14 cellular contexts compared by ENCODE assay signal in genomic region chr19:33724021-33724722, GRCh38.
DNase-seq lines count a peak whose midpoint lies in the region; TF ChIP-seq lines count a peak whose summit lies in the region.
"Had no signal": no experiment of that assay in that cellular context is flagged by ENCODE, and none has a peak within 500 bp of the region (broad histone marks: within the 10 kb centered on the region; RNA-seq: fewer than 3 reads in every experiment).

No MANE protein-coding gene starts in this region.

- H3K27ac Mint-ChIP-seq in glutamatergic neuron (ENCODE audit: unreplicated experiment) = peak overlapping the region; percentile 99
- H3K27ac Mint-ChIP-seq: CD14-positive monocyte, T-helper 17 cell had no signal

- peaks cover 23% of the 10 kb centered on the region for H3K36me3 Mint-ChIP-seq in glutamatergic neuron (ENCODE audit: unreplicated experiment)
- H3K36me3 Mint-ChIP-seq: CD14-positive monocyte had no signal

- H3K4me3 ChIP-seq in BE2C (ENCODE audit: low read depth, low read length) (peak overlapping the region; percentile 19), BLaER1 (no peak overlapping the region), dorsolateral prefrontal cortex (no peak overlapping the region)

- H3K36me3 ChIP-seq in BE2C (no peaks in the 10 kb centered on the region), BLaER1 (no peaks in the 10 kb centered on the region)

- H3K4me1 Mint-ChIP-seq in glutamatergic neuron (ENCODE audit: low read depth, unreplicated experiment) = peaks cover 73% of the 10 kb centered on the region
- H3K4me1 Mint-ChIP-seq: CD14-positive monocyte, T-helper 17 cell had no signal

- H3K27me3 Mint-ChIP-seq in glutamatergic neuron (ENCODE audit: unreplicated experiment) = peaks cover 55% of the 10 kb centered on the region

- H3K9ac ChIP-seq in BLaER1 = no peak overlapping the region

- H3K27me3 ChIP-seq in BE2C = no peaks in the 10 kb centered on the region
- H3K27me3 ChIP-seq in BLaER1 = no peaks in the 10 kb centered on the region
- peaks cover 0 to 14% (median 0%) of the 10 kb centered on the region in 45 donors for H3K27me3 ChIP-seq in dorsolateral prefrontal cortex

- H4K20me1 ChIP-seq in BLaER1 = no peaks in the 10 kb centered on the region

- H3K27ac ChIP-seq in BLaER1 = no peak overlapping the region
- H3K27ac ChIP-seq in dorsolateral prefrontal cortex = no peak overlapping the region

- no peak for TF ChIP-seq CTCF in BE2C (IDR thresholded peaks at IDR 0.05; ENCODE audit: low read depth, low read length)
- no peak for TF ChIP-seq CTCF in glutamatergic neuron (IDR thresholded peaks at IDR 0.05; ENCODE audit: partially characterized antibody, unreplicated experiment)
- TF ChIP-seq CTCF in dorsolateral prefrontal cortex (IDR thresholded peaks at IDR 0.05 in 54 of 56, conservative IDR thresholded peaks at IDR 0.05 in 2 of 56; ENCODE audit: low read depth in 1 of 56, partially characterized antibody in 56 of 56) = no peak

- DNase-seq in BE2C = peak; percentile 85
- DNase-seq in NCI-H2227 (lab: John Stamatoyannopoulos, UW; ENCODE audit: unreplicated experiment) = peak; percentile 92
- peak; percentile 84 for DNase-seq in glutamatergic neuron
- DNase-seq in dorsolateral prefrontal cortex = no peak
- DNase-seq in OCI-M2 (lab: John Stamatoyannopoulos, UW; ENCODE audit: unreplicated experiment) = no peak
- DNase-seq in ecto neural progenitor cell (ENCODE audit: low spot score) = no peak
- DNase-seq: ACHN, GF-D8, NCI-H1105 treated with DMSO at 0.1 percent for 48 hours, NCI-H2029, NCI-H446, T-helper 17 cell had no signal

- peaks cover 59% of the 10 kb centered on the region for H3K9me3 Mint-ChIP-seq in glutamatergic neuron (ENCODE audit: unreplicated experiment)

- peaks cover 42% of the 10 kb centered on the region for H3K4me1 ChIP-seq in BE2C
- peaks cover 8% of the 10 kb centered on the region for H3K4me1 ChIP-seq in BLaER1

- peak overlapping the region; percentile 82 for H3K4me3 Mint-ChIP-seq in glutamatergic neuron (ENCODE audit: unreplicated experiment)
- H3K4me3 Mint-ChIP-seq: CD14-positive monocyte, T-helper 17 cell had no signal

- intact Hi-C loops in dorsolateral prefrontal cortex (cut with DNase I) = no loop called here

- peak overlapping the region; percentile 22 for H3K4me2 ChIP-seq in BLaER1

- no peaks in the 10 kb centered on the region; the same call in 1 of the 2 replicates for H3K9me3 ChIP-seq in BE2C
- no peaks in the 10 kb centered on the region for H3K9me3 ChIP-seq in BLaER1

Comparison
In these comparisons a context has a peak if more than half of its experiments do, and no peak if none do; other contexts are left out.
1. DNase-seq: peak in BE2C (single experiment), NCI-H2227 (single experiment) and glutamatergic neuron (single experiment); none in dorsolateral prefrontal cortex (0 of 10), OCI-M2 (single experiment) and ecto neural progenitor cell (single experiment).